Comparison of ENCODE assay signal across 9 cellular contexts in genomic region chr1:9844746-9845145, GRCh38.
"Had no signal": no experiment of that assay in that cellular context is flagged by ENCODE, and none has a peak within 500 bp of the region (broad histone marks: within the 10 kb centered on the region; RNA-seq: fewer than 3 reads in every experiment).

No MANE protein-coding gene starts in this region.

- H3K4me3 ChIP-seq: left lung, tibial artery, vagina had no signal

- H3K27me3 ChIP-seq: left lung, right atrium auricular region, vagina had no signal

- H3K9me3 Mint-ChIP-seq: activated CD4-positive, alpha-beta memory T cell treated with anti-CD3 and anti-CD28 coated beads, Interleukin-2, amount 10 ng/mL, durations not matched to agents 7 days and 5 days; central memory CD8-positive, alpha-beta T cell had no signal

- ATAC-seq: left lung had no signal

- H3K27ac Mint-ChIP-seq: activated CD4-positive, alpha-beta memory T cell treated with anti-CD3 and anti-CD28 coated beads, Interleukin-2, amount 10 ng/mL, durations not matched to agents 7 days and 5 days had no signal

- H3K27ac ChIP-seq: left lung had no signal

- DNase-seq: activated CD4-positive, alpha-beta memory T cell treated with anti-CD3 and anti-CD28 coated beads, Interleukin-2, amount 10 ng/mL, durations not matched to agents 7 days and 5 days; activated CD8-positive, alpha-beta memory T cell treated with anti-CD3 and anti-CD28 coated beads, Interleukin-2, amount 50 U/mL, for 4 hours; activated naive CD4-positive, alpha-beta T cell; small intestine; tibial artery had no signal

- H3K4me1 Mint-ChIP-seq: activated CD4-positive, alpha-beta memory T cell treated with anti-CD3 and anti-CD28 coated beads, Interleukin-2, amount 10 ng/mL, durations not matched to agents 7 days and 5 days; central memory CD8-positive, alpha-beta T cell had no signal

- H3K27me3 Mint-ChIP-seq: activated CD4-positive, alpha-beta memory T cell treated with anti-CD3 and anti-CD28 coated beads, Interleukin-2, amount 10 ng/mL, durations not matched to agents 7 days and 5 days; central memory CD8-positive, alpha-beta T cell had no signal

- H3K9me3 ChIP-seq: left lung, right atrium auricular region, tibial artery, vagina had no signal

- H3K36me3 ChIP-seq: right atrium auricular region had no signal

- H3K4me3 Mint-ChIP-seq: activated CD4-positive, alpha-beta memory T cell treated with anti-CD3 and anti-CD28 coated beads, Interleukin-2, amount 10 ng/mL, durations not matched to agents 7 days and 5 days; central memory CD8-positive, alpha-beta T cell had no signal
